Comparison of ENCODE assay signal across 15 cellular contexts in the genomic region with DNA sequence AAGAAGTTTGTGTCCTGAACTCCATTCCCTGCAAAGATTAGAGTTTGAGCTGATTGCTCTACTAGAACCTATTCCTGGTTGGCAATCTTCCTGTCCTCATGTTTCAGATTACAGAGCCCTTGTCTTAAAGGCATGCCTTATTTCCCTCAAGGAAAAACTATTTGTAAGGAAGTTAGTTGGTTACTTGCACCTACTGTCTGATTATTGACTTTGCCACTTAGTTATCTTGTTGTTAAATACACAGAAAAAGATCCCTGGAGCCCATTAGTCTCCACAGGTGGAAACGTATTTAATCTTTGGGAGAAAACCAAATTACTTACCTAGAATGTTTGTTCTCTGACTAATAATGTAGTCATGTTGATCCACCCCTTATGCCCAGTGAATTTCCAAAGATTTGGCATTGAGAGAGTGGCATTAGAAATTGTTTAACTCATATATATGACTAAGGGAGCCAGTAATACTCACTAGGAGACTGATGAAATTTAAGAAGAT.
DNase-seq lines count a peak whose midpoint lies in the region; ATAC-seq, FAIRE-seq and TF ChIP-seq lines count a peak whose summit lies in the region.
"Had no signal": no experiment of that assay in that cellular context is flagged by ENCODE, and none has a peak within 500 bp of the region (broad histone marks: within the 10 kb centered on the region; RNA-seq: fewer than 3 reads in every experiment).

No MANE protein-coding gene starts in this region.

- BruUV-seq in HepG2 (replicated peaks; lab: Mats Ljungman, UMichigan) = no TSS peak

- H3K4me1 ChIP-seq in ACC112 (ENCODE audit: control insufficient read depth, insufficient read depth, low read length, unreplicated experiment) (peaks cover 34% of the 10 kb centered on the region), HepG2 (ENCODE audit: insufficient read depth, low read length) (peaks cover 42% of the 10 kb centered on the region)
- H3K4me1 ChIP-seq: SJCRH30 had no signal

- TF ChIP-seq POLR2A in HepG2 (IDR thresholded peaks at IDR 0.05; ENCODE audit: insufficient read depth in 1 of 2, low read depth in 2 of 2, low read length in 2 of 2) = no peak

- peak; percentile 80 for FAIRE-seq in HepG2 (lab: Jason Lieb, UNC)
- FAIRE-seq: colon, frontal cortex had no signal

- POLR2A ChIA-PET in HepG2 (lab: Yijun Ruan, JAX) = interaction anchor here (1.6 kb wide), 1 partner anchor 24 kb away, joined by 5 read pairs; no protein-coding TSS in a partner anchor

- H3K4me3 ChIP-seq in ACC112 (ENCODE audit: low read depth, low read length) = no peak overlapping the region
- no peak overlapping the region for H3K4me3 ChIP-seq in astrocyte of the spinal cord (ENCODE audit: low read depth, low read length)
- no peak overlapping the region for H3K4me3 ChIP-seq in HepG2 (replicated peaks in 1 of 3; ENCODE audit: insufficient read depth in 1 of 3, low read depth in 2 of 3, low read length in 3 of 3)
- H3K4me3 ChIP-seq: SJCRH30 had no signal

- H3K9me3 ChIP-seq in HepG2 (ENCODE audit: low read length) = no peaks in the 10 kb centered on the region

- intact Hi-C loops in HepG2 (cut with micrococcal nuclease; ENCODE audit: unreplicated experiment) = no loop called here

- 5% methylated on average over 1 of the region's 1 CpG for WGBS in HepG2 (ENCODE audit: low lambda C conversion rate)

- H3K9ac ChIP-seq in HepG2 (ENCODE audit: insufficient read depth, low read depth, low read length) = no peak overlapping the region

- TF ChIP-seq CTCF in astrocyte of the spinal cord (IDR thresholded peaks at IDR 0.05; ENCODE audit: low read depth, low read length) = no peak
- no peak for TF ChIP-seq CTCF in HepG2 (CRISPR knock-in tag; IDR thresholded peaks at IDR 0.05)

- H3K4me2 ChIP-seq in HepG2 (ENCODE audit: low read depth, low read length) = peak overlapping the region; percentile 29

- in situ Hi-C loops in astrocyte of the spinal cord (cut with HindIII; ENCODE audit: low sequenced_read_pairs) (no loop called here), HepG2 (cut with HindIII; ENCODE audit: extremely low pct_ligation_motif_present, low pct_unique_long_range_greater_than_20kb) (no loop called here)

- peak; percentile 37 for DNase-seq in astrocyte of the spinal cord (ENCODE audit: low read depth, low spot score)
- DNase-seq in HepG2 (ENCODE audit: low spot score) = peak; percentile 74
- DNase-seq in NCI-H446 (lab: John Stamatoyannopoulos, UW) = no peak
- DNase-seq in NCI-H1092 (lab: John Stamatoyannopoulos, UW) = no peak
- DNase-seq: islet precursor cell; NCI-H1092 treated with DMSO at 0.1 percent for 48 hours; NCI-H748 treated with DMSO at 0.1 percent for 48 hours; stimulated activated CD8-positive, alpha-beta memory T cell treated with anti-CD3 and anti-CD28 coated beads, Interleukin-4, amount 100 ng/mL, for 48 hours had no signal

- ATAC-seq in HepG2 (peak; percentile 70), GM21576 (IDR thresholded peaks at IDR 0.05; ENCODE audit: unreplicated experiment) (no peak), HG03571 (IDR thresholded peaks at IDR 0.05; ENCODE audit: unreplicated experiment) (no peak)

- no peak for TF ChIP-seq RAD21 in Ishikawa (IDR thresholded peaks at IDR 0.05; ENCODE audit: low read depth)
- TF ChIP-seq RAD21 in HepG2 (CRISPR knock-in tag; IDR thresholded peaks at IDR 0.05) = no peak

- no peak overlapping the region for H2AFZ ChIP-seq in ACC112 (ENCODE audit: low read length, unreplicated experiment)
- H2AFZ ChIP-seq in HepG2 (ENCODE audit: low read length) = no peak overlapping the region

- no peaks in the 10 kb centered on the region for H4K20me1 ChIP-seq in HepG2 (ENCODE audit: insufficient read depth, low read length)

- H3K27me3 ChIP-seq in ACC112 (ENCODE audit: insufficient read depth, low read length) (no peaks in the 10 kb centered on the region), HepG2 (ENCODE audit: control insufficient read depth in 1 of 2, insufficient read depth in 2 of 2, low read length in 2 of 2) (no peaks in the 10 kb centered on the region)
- H3K27me3 ChIP-seq: SJCRH30 had no signal

- CTCF ChIA-PET in HepG2 (lab: Yijun Ruan, JAX; ENCODE audit: low intra/inter-chr PET ratio, low total read pairs) = no interaction called here

- H3K36me3 ChIP-seq in ACC112 (ENCODE audit: insufficient read depth, low read length) (no peaks in the 10 kb centered on the region), HepG2 (replicated peaks in 1 of 2; ENCODE audit: control insufficient read depth in 1 of 2, insufficient read depth in 2 of 2, low read length in 2 of 2) (no peaks in the 10 kb centered on the region)
- H3K36me3 ChIP-seq: SJCRH30 had no signal

- H3K27ac ChIP-seq in ACC112 (ENCODE audit: low read depth, low read length) (peak overlapping the region; percentile 35; the same call in 1 of the 2 replicates), HepG2 (ENCODE audit: extremely low read length, insufficient read depth, low read length) (peak overlapping the region; percentile 29)
- H3K27ac ChIP-seq: SJCRH30 had no signal

- TF ChIP-seq EP300 in Ishikawa (IDR thresholded peaks at IDR 0.05; ENCODE audit: borderline replicate concordance) = no peak
- peak in 1 of 2 experiments; percentile 46; a peak in 2 of 4 replicates for TF ChIP-seq EP300 in HepG2 (IDR thresholded peaks at IDR 0.05; ENCODE audit: low read depth in 2 of 2, low read length in 2 of 2)
- TF ChIP-seq EP300 in HepG2 (CRISPR knock-in tag; IDR thresholded peaks at IDR 0.05; ENCODE audit: borderline replicate concordance) = no peak

- H3K79me2 ChIP-seq in ACC112 (ENCODE audit: control insufficient read depth, insufficient read depth, low read length, unreplicated experiment) = no peaks in the 10 kb centered on the region
- no peaks in the 10 kb centered on the region for H3K79me2 ChIP-seq in HepG2 (ENCODE audit: insufficient read depth, low read length)

TF ChIP-seq in Ishikawa, 13 proteins besides CTCF, POLR2A, EP300 and RAD21 (continues in another document):
- TF ChIP-seq YY1 (IDR thresholded peaks at IDR 0.05; ENCODE audit: low read depth) = no peak
- TF ChIP-seq EGR1 (IDR thresholded peaks at IDR 0.05) = no peak
- no peak for TF ChIP-seq CEBPB (IDR thresholded peaks at IDR 0.05)
- TF ChIP-seq, protein P1, sequence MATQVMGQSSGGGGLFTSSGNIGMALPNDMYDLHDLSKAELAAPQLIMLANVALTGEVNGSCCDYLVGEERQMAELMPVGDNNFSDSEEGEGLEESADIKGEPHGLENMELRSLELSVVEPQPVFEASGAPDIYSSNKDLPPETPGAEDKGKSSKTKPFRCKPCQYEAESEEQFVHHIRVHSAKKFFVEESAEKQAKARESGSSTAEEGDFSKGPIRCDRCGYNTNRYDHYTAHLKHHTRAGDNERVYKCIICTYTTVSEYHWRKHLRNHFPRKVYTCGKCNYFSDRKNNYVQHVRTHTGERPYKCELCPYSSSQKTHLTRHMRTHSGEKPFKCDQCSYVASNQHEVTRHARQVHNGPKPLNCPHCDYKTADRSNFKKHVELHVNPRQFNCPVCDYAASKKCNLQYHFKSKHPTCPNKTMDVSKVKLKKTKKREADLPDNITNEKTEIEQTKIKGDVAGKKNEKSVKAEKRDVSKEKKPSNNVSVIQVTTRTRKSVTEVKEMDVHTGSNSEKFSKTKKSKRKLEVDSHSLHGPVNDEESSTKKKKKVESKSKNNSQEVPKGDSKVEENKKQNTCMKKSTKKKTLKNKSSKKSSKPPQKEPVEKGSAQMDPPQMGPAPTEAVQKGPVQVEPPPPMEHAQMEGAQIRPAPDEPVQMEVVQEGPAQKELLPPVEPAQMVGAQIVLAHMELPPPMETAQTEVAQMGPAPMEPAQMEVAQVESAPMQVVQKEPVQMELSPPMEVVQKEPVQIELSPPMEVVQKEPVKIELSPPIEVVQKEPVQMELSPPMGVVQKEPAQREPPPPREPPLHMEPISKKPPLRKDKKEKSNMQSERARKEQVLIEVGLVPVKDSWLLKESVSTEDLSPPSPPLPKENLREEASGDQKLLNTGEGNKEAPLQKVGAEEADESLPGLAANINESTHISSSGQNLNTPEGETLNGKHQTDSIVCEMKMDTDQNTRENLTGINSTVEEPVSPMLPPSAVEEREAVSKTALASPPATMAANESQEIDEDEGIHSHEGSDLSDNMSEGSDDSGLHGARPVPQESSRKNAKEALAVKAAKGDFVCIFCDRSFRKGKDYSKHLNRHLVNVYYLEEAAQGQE (IDR thresholded peaks at IDR 0.05; ENCODE audit: low read depth) = no peak
- TF ChIP-seq, protein P2, sequence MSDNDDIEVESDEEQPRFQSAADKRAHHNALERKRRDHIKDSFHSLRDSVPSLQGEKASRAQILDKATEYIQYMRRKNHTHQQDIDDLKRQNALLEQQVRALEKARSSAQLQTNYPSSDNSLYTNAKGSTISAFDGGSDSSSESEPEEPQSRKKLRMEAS (IDR thresholded peaks at IDR 0.05) = no peak

TF ChIP-seq in HepG2, 621 proteins besides CTCF, POLR2A, EP300 and RAD21 (continues in another document):
- TF ChIP-seq KDM1A (CRISPR knock-in tag; IDR thresholded peaks at IDR 0.05) = no peak
- TF ChIP-seq CREB1 (IDR thresholded peaks at IDR 0.05) = no peak
- peak; percentile 33; the same call in 1 of the 2 replicates for TF ChIP-seq CREB1 (CRISPR knock-in tag; IDR thresholded peaks at IDR 0.05)
- peak; percentile 10; the same call in 1 of the 2 replicates for TF ChIP-seq FOSL2 (CRISPR knock-in tag; IDR thresholded peaks at IDR 0.05)
- TF ChIP-seq KLF11 (CRISPR knock-in tag; IDR thresholded peaks at IDR 0.05) = no peak
- 0 out of 2 replicates have a peak, but pooled peaks have one; percentile 18 for TF ChIP-seq SAP130 (CRISPR knock-in tag; IDR thresholded peaks at IDR 0.05; ENCODE audit: low read depth)
- TF ChIP-seq FOSL1 (CRISPR knock-in tag; IDR thresholded peaks at IDR 0.05; ENCODE audit: borderline replicate concordance) = peak; percentile 43; the same call in 1 of the 2 replicates
- TF ChIP-seq ATF4 (CRISPR knock-in tag; IDR thresholded peaks at IDR 0.05) = peak in 1 of 2 experiments; percentile 40; a peak in 1 of 4 replicates
- TF ChIP-seq, protein P3, sequence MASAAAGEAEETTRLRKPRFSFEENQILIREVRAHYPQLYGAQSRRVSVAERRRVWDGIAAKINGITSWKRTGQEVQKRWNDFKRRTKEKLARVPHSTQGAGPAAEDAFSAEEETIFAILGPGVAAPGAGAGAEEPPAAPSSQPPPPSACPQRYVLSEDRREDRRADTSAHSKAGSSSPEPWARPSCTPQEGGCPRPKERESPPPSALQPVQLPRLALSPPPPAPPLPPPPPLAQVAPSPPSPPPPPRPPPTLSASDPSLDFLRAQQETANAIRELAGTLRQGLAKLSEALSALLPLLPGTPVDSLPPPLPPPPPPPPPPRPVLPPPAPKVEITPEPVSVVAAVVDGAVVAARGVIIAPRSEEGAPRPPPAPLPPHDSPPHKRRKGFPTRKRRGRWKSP (CRISPR knock-in tag; IDR thresholded peaks at IDR 0.05) = no peak

Comparison
In these comparisons a context has a peak if more than half of its experiments do, and no peak if none do; other contexts are left out.
1. DNase-seq: peak in astrocyte of the spinal cord (single experiment) and HepG2 (single experiment); none in NCI-H446 (0 of 2) and NCI-H1092 (single experiment).